21 cellular contexts compared by ENCODE assay signal in the genomic region with DNA sequence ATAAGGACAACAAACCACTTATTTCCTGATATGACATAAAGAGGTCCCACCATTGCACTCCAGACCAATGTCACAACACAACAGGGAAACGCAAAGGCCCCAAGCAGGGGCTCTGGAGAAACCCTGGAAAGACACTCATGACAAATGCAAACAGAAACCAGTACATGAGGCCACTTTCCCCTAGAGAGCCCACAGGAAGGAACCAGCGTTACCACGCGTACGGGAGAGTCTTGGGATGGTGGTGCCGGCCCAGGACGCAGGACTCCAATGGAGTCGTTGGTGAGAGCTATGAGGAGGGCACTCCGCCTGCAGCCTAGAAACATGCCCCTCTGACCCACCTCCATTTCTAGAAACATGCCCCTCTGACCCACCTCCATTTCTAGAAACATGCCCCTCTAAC. TPM values are rescaled to one million over a fixed set of nuclear protein-coding genes. Genes with fewer than 3 reads are reported as not detected.
A peak's percentile ranks its signal among the peaks of the same experiment; 100 is the strongest.
DNase-seq lines count a peak whose midpoint lies in the region; ATAC-seq and TF ChIP-seq lines count a peak whose summit lies in the region.
"Had no signal": no experiment of that assay in that cellular context is flagged by ENCODE, and none has a peak within 500 bp of the region (broad histone marks: within the 10 kb centered on the region; RNA-seq: fewer than 3 reads in every experiment).

No MANE protein-coding gene starts in this region.

- no peak for ATAC-seq in activated T-cell treated with anti-CD3 and anti-CD28 coated beads, Interleukin-2, amount 50 U/mL, for 72 hours (replicated peaks in 1 of 2)
- ATAC-seq in WTC11 (no peak), upper lobe of right lung (peak; percentile 75), left colon (no peak)
- ATAC-seq: Right ventricle myocardium inferior had no signal

- H3K27me3 ChIP-seq in upper lobe of right lung, result no peaks in the 10 kb centered on the region
- no peaks in the 10 kb centered on the region for H3K27me3 ChIP-seq in right atrium auricular region
- H3K27me3 ChIP-seq: MG63 had no signal

- peak overlapping the region; percentile 70 for H3K27ac Mint-ChIP-seq in activated T-cell treated with anti-CD3 and anti-CD28 coated beads, Interleukin-2, amount 50 U/mL, for 72 hours
- H3K27ac Mint-ChIP-seq in WTC11, result peak overlapping the region; percentile 29; the same call in 1 of the 2 replicates

- H3K36me3 Mint-ChIP-seq in activated T-cell treated with anti-CD3 and anti-CD28 coated beads, Interleukin-2, amount 50 U/mL, for 72 hours (ENCODE audit: insufficient read depth in 2 of 2), result peaks cover 11 to 15% of the 10 kb centered on the region in 2 donors
- peaks cover 13% of the 10 kb centered on the region for H3K36me3 Mint-ChIP-seq in WTC11

- no peak overlapping the region for H3K4me3 Mint-ChIP-seq in activated T-cell treated with anti-CD3 and anti-CD28 coated beads, Interleukin-2, amount 50 U/mL, for 72 hours
- no peak overlapping the region for H3K4me3 Mint-ChIP-seq in WTC11
- H3K4me3 Mint-ChIP-seq: CD4-positive, CD25-positive, alpha-beta regulatory T cell had no signal

- H3K9me3 Mint-ChIP-seq in activated T-cell treated with anti-CD3 and anti-CD28 coated beads, Interleukin-2, amount 50 U/mL, for 72 hours, result no peaks in the 10 kb centered on the region
- H3K9me3 Mint-ChIP-seq in WTC11, result no peaks in the 10 kb centered on the region
- H3K9me3 Mint-ChIP-seq: CD4-positive, CD25-positive, alpha-beta regulatory T cell had no signal

- POLR2A ChIA-PET in WTC11 (lab: Charles Lee), result no interaction called here

- TF ChIP-seq CTCF in WTC11 (IDR thresholded peaks at IDR 0.05), result no peak
- no peak for TF ChIP-seq CTCF in upper lobe of right lung (IDR thresholded peaks at IDR 0.05)
- TF ChIP-seq CTCF in right atrium auricular region (IDR thresholded peaks at IDR 0.05), result no peak

- CTCF ChIA-PET in WTC11 (lab: Charles Lee), result no interaction called here

- H3K27me3 Mint-ChIP-seq in activated T-cell treated with anti-CD3 and anti-CD28 coated beads, Interleukin-2, amount 50 U/mL, for 72 hours (ENCODE audit: low read depth), result no peaks in the 10 kb centered on the region
- H3K27me3 Mint-ChIP-seq in WTC11 (ENCODE audit: low read depth), result no peaks in the 10 kb centered on the region; the same call in 1 of the 2 replicates
- H3K27me3 Mint-ChIP-seq: CD4-positive, CD25-positive, alpha-beta regulatory T cell had no signal

- H3K9me3 ChIP-seq in upper lobe of right lung (no peaks in the 10 kb centered on the region), right atrium auricular region (no peaks in the 10 kb centered on the region)
- H3K9me3 ChIP-seq: MG63 had no signal

- H3K4me1 ChIP-seq in upper lobe of right lung (no peaks in the 10 kb centered on the region), right atrium auricular region (no peaks in the 10 kb centered on the region)

- peaks cover 7% of the 10 kb centered on the region for H3K4me1 Mint-ChIP-seq in activated T-cell treated with anti-CD3 and anti-CD28 coated beads, Interleukin-2, amount 50 U/mL, for 72 hours (ENCODE audit: low read depth)
- H3K4me1 Mint-ChIP-seq in WTC11, result no peaks in the 10 kb centered on the region

- no peak for DNase-seq in activated T-cell treated with anti-CD3 and anti-CD28 coated beads, Interleukin-2, amount 50 U/mL, for 72 hours
- DNase-seq in activated T-cell treated with anti-CD3 and anti-CD28 coated beads for 4 hours, result no peak
- DNase-seq in MV-4-11 (lab: John Stamatoyannopoulos, UW), result peak; percentile 79
- DNase-seq in WTC11 (ENCODE audit: low spot score), result no peak
- DNase-seq in upper lobe of right lung, result no peak
- no peak for DNase-seq in left colon
- no peak for DNase-seq in OCI-M2 (lab: John Stamatoyannopoulos, UW; ENCODE audit: unreplicated experiment)
- DNase-seq in right atrium auricular region (ENCODE audit: low spot score), result no peak
- DNase-seq: AML-193; CD4-positive, CD25-positive, alpha-beta regulatory T cell; DMS79; H7; MG63; NCI-H1105 treated with DMSO at 0.1 percent for 48 hours; NCI-H2081; NCI-H2171; NCI-H345; NCI-H524; NCI-H82 had no signal

- H3K4me3 ChIP-seq in upper lobe of right lung (no peak overlapping the region), right atrium auricular region (no peak overlapping the region)
- H3K4me3 ChIP-seq: MG63 had no signal

- H3K27ac ChIP-seq in upper lobe of right lung (no peak overlapping the region), right atrium auricular region (no peak overlapping the region)

- intact Hi-C loops in upper lobe of right lung (cut with DNase I) (no loop called here), left colon (cut with DNase I, micrococcal nuclease) (no loop called here)

- H3K36me3 ChIP-seq in upper lobe of right lung (peaks cover 20% of the 10 kb centered on the region), right atrium auricular region (peaks cover 12% of the 10 kb centered on the region)

TF ChIP-seq in WTC11, 78 proteins besides CTCF, POLR2A, EP300 and RAD21:
- TF ChIP-seq, protein P1, sequence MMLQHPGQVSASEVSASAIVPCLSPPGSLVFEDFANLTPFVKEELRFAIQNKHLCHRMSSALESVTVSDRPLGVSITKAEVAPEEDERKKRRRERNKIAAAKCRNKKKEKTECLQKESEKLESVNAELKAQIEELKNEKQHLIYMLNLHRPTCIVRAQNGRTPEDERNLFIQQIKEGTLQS (CRISPR knock-in tag; conservative IDR thresholded peaks at IDR 0.05), result no peak
- TF ChIP-seq ZNF396 (CRISPR knock-in tag; IDR thresholded peaks at IDR 0.05; ENCODE audit: borderline replicate concordance) (no peak), CREM (CRISPR knock-in tag; IDR thresholded peaks at IDR 0.05) (no peak), ETV6 (CRISPR knock-in tag; IDR thresholded peaks at IDR 0.05) (no peak), ZNF121 (CRISPR knock-in tag; IDR thresholded peaks at IDR 0.05) (no peak)

RNA-seq across cellular contexts. Expression of a gene that starts 20.2 kb away (rescaled TPM):
- total RNA-seq in activated T-cell treated with anti-CD3 and anti-CD28 coated beads, Interleukin-2, amount 50 U/mL, for 72 hours, result 10 to 100 TPM; 17.5 to 22.8 TPM
- total RNA-seq in WTC11 (2021), result 14.1 to 14.8 TPM (median 14.2 TPM) in 3 replicates
- total RNA-seq in upper lobe of right lung, result 11.3 TPM
- total RNA-seq in left colon, result 10 to 100 TPM in 1 of 2 donors, 1 to 10 TPM in 1; 9.7 to 11.6 TPM
- total RNA-seq in right atrium auricular region, result 1 to 10 TPM; 5.8 to 9.4 TPM

RNA-seq across cellular contexts. Expression of a gene that starts 32.7 kb away (rescaled TPM):
- total RNA-seq in activated T-cell treated with anti-CD3 and anti-CD28 coated beads, Interleukin-2, amount 50 U/mL, for 72 hours, result 10 to 100 TPM in 1 of 2 donors, 1 to 10 TPM in 1; 8.8 to 31.2 TPM
- total RNA-seq in WTC11 (2021) (27.5 to 32.6 TPM (median 32.4 TPM) in 3 replicates), upper lobe of right lung (53.3 TPM), left colon (10 to 100 TPM; 39.2 to 43.0 TPM), right atrium auricular region (10 to 100 TPM; 12.5 to 21.5 TPM)

RNA-seq across cellular contexts. Expression of a gene that starts 46.5 kb away (rescaled TPM):
- 10 to 100 TPM; 14.4 to 21.8 TPM for total RNA-seq in activated T-cell treated with anti-CD3 and anti-CD28 coated beads, Interleukin-2, amount 50 U/mL, for 72 hours
- total RNA-seq in WTC11 (2021) (53.0 to 65.6 TPM (median 53.4 TPM) in 3 replicates), upper lobe of right lung (12.4 TPM), left colon (1 to 10 TPM; 2.9 to 5.5 TPM), right atrium auricular region (10 to 100 TPM in 1 of 2 donors, 1 to 10 TPM in 1; 5.7 to 10.1 TPM)

RNA-seq across cellular contexts. Expression of a gene that starts 51.4 kb away (rescaled TPM):
- total RNA-seq in activated T-cell treated with anti-CD3 and anti-CD28 coated beads, Interleukin-2, amount 50 U/mL, for 72 hours, result 10 to 100 TPM; 26.8 to 34.6 TPM
- total RNA-seq in WTC11 (2021) (39.3 to 44.9 TPM (median 40.5 TPM) in 3 replicates), upper lobe of right lung (26.7 TPM), left colon (10 to 100 TPM; 16.9 to 34.6 TPM), right atrium auricular region (1 to 10 TPM; 4.8 to 9.2 TPM)

RNA-seq across cellular contexts. Expression of a gene that starts 52.7 kb away (rescaled TPM):
- total RNA-seq in activated T-cell treated with anti-CD3 and anti-CD28 coated beads, Interleukin-2, amount 50 U/mL, for 72 hours, result under 1 TPM; 0.67 to 0.74 TPM
- total RNA-seq in WTC11 (2021) (3.4 to 3.8 TPM (median 3.6 TPM) in 3 replicates), upper lobe of right lung (0.32 TPM), left colon (under 1 TPM in 1 of 2 donors, not detected in 1; 0.42 TPM), right atrium auricular region (not detected)
- total RNA-seq: SK-MEL-5 had no signal
